ENCODE assay signal across 8 cellular contexts in genomic region chr4:82816874-82817273, GRCh38. TPM values are rescaled to one million over a fixed set of nuclear protein-coding genes. Genes with fewer than 3 reads are reported as not detected.
DNase-seq lines count a peak whose midpoint lies in the region; ATAC-seq, FAIRE-seq and TF ChIP-seq lines count a peak whose summit lies in the region.
"Not testable (repeated sequence)": the region's sequence is repeated elsewhere in the genome, so short reads cannot be mapped to it uniquely, and the experiment has no call there.
"Had no signal": no experiment of that assay in that cellular context is flagged by ENCODE, and none has a peak within 500 bp of the region (broad histone marks: within the 10 kb centered on the region; RNA-seq: fewer than 3 reads in every experiment).

No MANE protein-coding gene starts in this region.

- intact Hi-C loops in activated B cell treated with CpG ODN at 0.5 μM for 24 hours (cut with micrococcal nuclease); K562 (cut with micrococcal nuclease); HepG2 (cut with micrococcal nuclease; ENCODE audit: unreplicated experiment): not testable (repeated sequence)

- CTCF ChIA-PET in activated B cell treated with CpG ODN at 0.5 μM for 24 hours (lab: Charles Lee); activated naive CD4-positive, alpha-beta T cell treated with anti-CD3 and anti-CD28 coated beads, Interleukin-2, amount 10 ng/mL, durations not matched to agents 7 days and 5 days (lab: Charles Lee); K562 (lab: Yijun Ruan, JAX; ENCODE audit: low intra/inter-chr PET ratio); HepG2 (lab: Yijun Ruan, JAX; ENCODE audit: low intra/inter-chr PET ratio, low total read pairs): not testable (repeated sequence)

- not testable (repeated sequence) for H3K27ac ChIP-seq in K562 (ENCODE audit: extremely low read depth, low read depth, low read length); HepG2 (ENCODE audit: extremely low read length, insufficient read depth, low read length)

- not testable (repeated sequence) for H3K4me3 Mint-ChIP-seq in activated B cell treated with CpG ODN at 0.5 μM for 24 hours; activated naive CD4-positive, alpha-beta T cell treated with anti-CD3 and anti-CD28 coated beads, Interleukin-2, amount 10 ng/mL, durations not matched to agents 7 days and 5 days; chondrocyte (ENCODE audit: unreplicated experiment); mesothelial cell of epicardium

- not testable (repeated sequence) for FAIRE-seq in K562 (lab: Jason Lieb, UNC); HepG2 (lab: Jason Lieb, UNC)

- H3K36me3 ChIP-seq in K562 (ENCODE audit: control insufficient read depth, insufficient read depth, low read length) = peaks cover 43% of the 10 kb centered on the region
- H3K36me3 ChIP-seq in HepG2 (replicated peaks in 1 of 2; ENCODE audit: control insufficient read depth in 1 of 2, insufficient read depth in 2 of 2, low read length in 2 of 2) = peaks cover 5 to 33% of the 10 kb centered on the region in 2 experiments

- not testable (repeated sequence) for H2AFZ ChIP-seq in K562 (ENCODE audit: low read depth, low read length); HepG2 (ENCODE audit: low read length)

- not testable (repeated sequence) for BruUV-seq in K562 (replicated peaks; lab: Mats Ljungman, UMichigan); HepG2 (replicated peaks; lab: Mats Ljungman, UMichigan)

- H3K9ac ChIP-seq in K562 (ENCODE audit: insufficient read depth in 1 of 2, low read depth in 2 of 2, low read length in 2 of 2); HepG2 (ENCODE audit: insufficient read depth, low read depth, low read length): not testable (repeated sequence)

- in situ Hi-C loops in K562 (cut with MboI); HepG2 (cut with HindIII; ENCODE audit: extremely low pct_ligation_motif_present, low pct_unique_long_range_greater_than_20kb): not testable (repeated sequence)

- H3K36me3 Mint-ChIP-seq in activated B cell treated with CpG ODN at 0.5 μM for 24 hours (ENCODE audit: low read depth) (peaks cover 46% of the 10 kb centered on the region), chondrocyte (ENCODE audit: low read depth) (peaks cover 38% of the 10 kb centered on the region), mesothelial cell of epicardium (peaks cover 27% of the 10 kb centered on the region)
- H3K36me3 Mint-ChIP-seq in activated naive CD4-positive, alpha-beta T cell treated with anti-CD3 and anti-CD28 coated beads, Interleukin-2, amount 10 ng/mL, durations not matched to agents 7 days and 5 days = peaks cover 27% of the 10 kb centered on the region

- 77% methylated on average over 5 of the region's 6 CpGs for WGBS in K562 (ENCODE audit: insufficient coverage, low coverage, missing lambda C conversion rate)
- WGBS in HepG2 (ENCODE audit: low lambda C conversion rate) = 94% methylated on average over 6 of the region's 6 CpGs

- TF ChIP-seq RAD21 in K562 (CRISPR knock-in tag; conservative IDR thresholded peaks at IDR 0.05 in 1 of 2, IDR thresholded peaks at IDR 0.05 in 1 of 2); HepG2 (CRISPR knock-in tag; IDR thresholded peaks at IDR 0.05): not testable (repeated sequence)

- not testable (repeated sequence) for DNase-seq in activated B cell treated with CpG ODN at 0.5 μM for 24 hours; activated naive CD4-positive, alpha-beta T cell treated with anti-CD3 and anti-CD28 coated beads, Interleukin-2, amount 10 ng/mL, durations not matched to agents 7 days and 5 days; K562 (ENCODE audit: extremely low read depth in 1 of 4, low spot score in 3 of 4); chondrocyte (ENCODE audit: low spot score); HepG2 (ENCODE audit: low spot score); mesothelial cell of epicardium (ENCODE audit: low spot score in 2 of 2, unreplicated experiment in 2 of 2)

- H3K27ac Mint-ChIP-seq in activated B cell treated with CpG ODN at 0.5 μM for 24 hours (peak overlapping the region; percentile 35), chondrocyte (ENCODE audit: unreplicated experiment) (peak overlapping the region; percentile 51), mesothelial cell of epicardium (peak overlapping the region; percentile 9)
- peak overlapping the region; percentile 75 for H3K27ac Mint-ChIP-seq in activated naive CD4-positive, alpha-beta T cell treated with anti-CD3 and anti-CD28 coated beads, Interleukin-2, amount 10 ng/mL, durations not matched to agents 7 days and 5 days

- H3K9me3 ChIP-seq in K562 (replicated peaks; ENCODE audit: control insufficient read depth, insufficient read depth, low read depth, low read length); HepG2 (ENCODE audit: low read length): not testable (repeated sequence)

- not testable (repeated sequence) for H3K4me1 Mint-ChIP-seq in activated B cell treated with CpG ODN at 0.5 μM for 24 hours, mesothelial cell of epicardium
- H3K4me1 Mint-ChIP-seq in activated naive CD4-positive, alpha-beta T cell treated with anti-CD3 and anti-CD28 coated beads, Interleukin-2, amount 10 ng/mL, durations not matched to agents 7 days and 5 days = peaks cover 13% of the 10 kb centered on the region
- peaks cover 12% of the 10 kb centered on the region for H3K4me1 Mint-ChIP-seq in chondrocyte (ENCODE audit: low read depth)

- not testable (repeated sequence) for H3K9me3 Mint-ChIP-seq in activated B cell treated with CpG ODN at 0.5 μM for 24 hours; activated naive CD4-positive, alpha-beta T cell treated with anti-CD3 and anti-CD28 coated beads, Interleukin-2, amount 10 ng/mL, durations not matched to agents 7 days and 5 days; chondrocyte (ENCODE audit: low read depth); mesothelial cell of epicardium

- not testable (repeated sequence) for ATAC-seq in activated B cell treated with CpG ODN at 0.5 μM for 24 hours (ENCODE audit: low read depth); K562; HepG2

- H3K27me3 Mint-ChIP-seq in activated B cell treated with CpG ODN at 0.5 μM for 24 hours; activated naive CD4-positive, alpha-beta T cell treated with anti-CD3 and anti-CD28 coated beads, Interleukin-2, amount 10 ng/mL, durations not matched to agents 7 days and 5 days; chondrocyte (ENCODE audit: low read depth); mesothelial cell of epicardium (ENCODE audit: low read depth): not testable (repeated sequence)

- not testable (repeated sequence) for H3K27me3 ChIP-seq in K562 (ENCODE audit: control insufficient read depth in 2 of 2, insufficient read depth in 2 of 2, low read length in 2 of 2); HepG2 (ENCODE audit: control insufficient read depth in 1 of 2, insufficient read depth in 2 of 2, low read length in 2 of 2)

- not testable (repeated sequence) for H3K4me2 ChIP-seq in K562 (ENCODE audit: insufficient read depth, low read length); HepG2 (ENCODE audit: low read depth, low read length)

- H4K20me1 ChIP-seq in K562 (replicated peaks; ENCODE audit: control insufficient read depth, insufficient read depth, low read length); HepG2 (ENCODE audit: insufficient read depth, low read length): not testable (repeated sequence)

- TF ChIP-seq CTCF in activated B cell treated with CpG ODN at 0.5 μM for 24 hours (IDR thresholded peaks at IDR 0.05); K562 (IDR thresholded peaks at IDR 0.05 in 2 of 3, conservative IDR thresholded peaks at IDR 0.05 in 1 of 3; ENCODE audit: insufficient read depth in 2 of 3, low read depth in 1 of 3, low read length in 3 of 3); chondrocyte (IDR thresholded peaks at IDR 0.05); HepG2 (CRISPR knock-in tag; IDR thresholded peaks at IDR 0.05); mesothelial cell of epicardium (IDR thresholded peaks at IDR 0.05; ENCODE audit: unreplicated experiment): not testable (repeated sequence)

- H3K4me3 ChIP-seq in K562; HepG2 (replicated peaks in 1 of 3; ENCODE audit: insufficient read depth in 1 of 3, low read depth in 2 of 3, low read length in 3 of 3): not testable (repeated sequence)

- POLR2A ChIA-PET in activated B cell treated with CpG ODN at 0.5 μM for 24 hours (lab: Charles Lee); HepG2 (lab: Yijun Ruan, JAX): not testable (repeated sequence)
- POLR2A ChIA-PET in K562 (lab: Yijun Ruan, JAX) = interaction anchor here (0.6 to 1.5 kb wide), 3 partner anchors 12 to 32 kb away, joined by 3 to 7 read pairs (median 4); no protein-coding TSS in a partner anchor

- TF ChIP-seq POLR2A in K562 (conservative IDR thresholded peaks at IDR 0.05) = peak; percentile 40; the same call in 1 of the 2 replicates
- TF ChIP-seq POLR2A in HepG2 (IDR thresholded peaks at IDR 0.05; ENCODE audit: insufficient read depth in 1 of 2, low read depth in 2 of 2, low read length in 2 of 2) = not testable (repeated sequence)

- H3K9me1 ChIP-seq in K562 (ENCODE audit: control insufficient read depth, insufficient read depth, low read length) = not testable (repeated sequence)

- not testable (repeated sequence) for TF ChIP-seq EP300 in K562 (IDR thresholded peaks at IDR 0.05; ENCODE audit: low read length); HepG2 (IDR thresholded peaks at IDR 0.05; ENCODE audit: low read depth in 2 of 2, low read length in 2 of 2); HepG2 (CRISPR knock-in tag; IDR thresholded peaks at IDR 0.05; ENCODE audit: borderline replicate concordance)

- H3K4me1 ChIP-seq in K562 (replicated peaks in 1 of 2; ENCODE audit: control insufficient read depth in 2 of 2, insufficient read depth in 2 of 2, low read length in 2 of 2); HepG2 (ENCODE audit: insufficient read depth, low read length): not testable (repeated sequence)

- H3K79me2 ChIP-seq in K562 (ENCODE audit: control insufficient read depth, insufficient read depth, low read length); HepG2 (ENCODE audit: insufficient read depth, low read length): not testable (repeated sequence)

RNA-seq across cellular contexts. Expression of gene SCD5, which starts 18.3 kb away (rescaled TPM):
- total RNA-seq in activated B cell treated with CpG ODN at 0.5 μM for 24 hours = not detected in 2 replicates
- not detected in 2 replicates for total RNA-seq in K562 (2011; cell fraction: chromatin; rRNA removed; ENCODE audit: low replicate concordance)
- not detected in 2 replicates for total RNA-seq in K562 (2011; cell fraction: nucleolus; rRNA removed)
- not detected in 2 replicates for total RNA-seq in K562 (2011; cell fraction: nucleoplasm; rRNA removed)
- not detected in 2 replicates for total RNA-seq in K562 (2014; rRNA removed)
- total RNA-seq in K562 (2014; rRNA removed; fragmentation: Illumina TruSeq; extraction: Trizol) = 0.04 TPM in 1 of 2 replicates, not detected in the other
- total RNA-seq in K562 (2015; rRNA removed; fragmentation: Illumina TruSeq; extraction: Trizol) = not detected in 2 replicates
- 0.18 and 0.20 TPM in 2 replicates for total RNA-seq in K562 (2021)
- 0.03 and 0.04 TPM in 2 replicates for polyA plus RNA-seq in K562 (2011; rRNA removed)
- 0.09 TPM in 1 of 2 replicates, not detected in the other for polyA plus RNA-seq in K562 (2011; cell fraction: cytosol; rRNA removed)
- not detected in 2 replicates for polyA plus RNA-seq in K562 (2011; cell fraction: nucleus; rRNA removed)
- not detected in 2 replicates for polyA plus RNA-seq in K562 (2012)
- polyA plus RNA-seq in K562 (2014; fragmentation: Illumina TruSeq; extraction: Trizol) = not detected in 2 replicates
- under 1 TPM in 1 of 2 experiments, not detected in 1; 0.01 TPM for polyA plus RNA-seq in K562 (2014; fragmentation: Nextera tagmentation; extraction: Ambion mirVana)
- polyA plus RNA-seq in K562 (2014; rRNA removed) = not detected in 2 replicates
- 0.06 TPM in 1 of 2 replicates, not detected in the other for polyA minus RNA-seq in K562 (2011; rRNA and poly(A)+ RNA removed)
- not detected in 2 replicates for polyA minus RNA-seq in K562 (2011; cell fraction: cytosol; rRNA and poly(A)+ RNA removed)
- 0.13 TPM in 1 of 2 replicates, not detected in the other for polyA minus RNA-seq in K562 (2011; cell fraction: nucleus; rRNA and poly(A)+ RNA removed)
- 20.6 to 25.9 TPM (median 22.6 TPM) in 3 replicates for total RNA-seq in chondrocyte
- total RNA-seq in HepG2 (2016; rRNA removed; fragmentation: Illumina TruSeq; extraction: Trizol) = not detected in 2 replicates
- total RNA-seq in HepG2 (2016; cell fraction: cytosol; rRNA removed; fragmentation: Illumina TruSeq; extraction: Trizol; ENCODE audit: low read depth) = not detected in 2 replicates
- not detected in 2 replicates for total RNA-seq in HepG2 (2016; cell fraction: insoluble cytoplasmic fraction; rRNA removed; fragmentation: Illumina TruSeq; extraction: Trizol)
- total RNA-seq in HepG2 (2016; cell fraction: membrane; rRNA removed; fragmentation: Illumina TruSeq; extraction: Trizol) = not detected in 2 replicates
- total RNA-seq in HepG2 (2016; cell fraction: nucleus; rRNA removed; fragmentation: Illumina TruSeq; extraction: Trizol) = not detected in 2 replicates
- polyA plus RNA-seq in HepG2 (2011; rRNA removed) = not detected in 2 replicates
- not detected in 2 replicates for polyA plus RNA-seq in HepG2 (2011; cell fraction: cytosol; rRNA removed)
- polyA plus RNA-seq in HepG2 (2011; cell fraction: nucleus; rRNA removed) = not detected in 2 replicates
- not detected in 2 replicates for polyA plus RNA-seq in HepG2 (2012)
- not detected in 2 replicates for polyA plus RNA-seq in HepG2 (2016; cell fraction: cytosol; fragmentation: Illumina TruSeq; extraction: Trizol; ENCODE audit: low read depth)
- not detected in 2 replicates for polyA plus RNA-seq in HepG2 (2016; cell fraction: insoluble cytoplasmic fraction; fragmentation: Illumina TruSeq; extraction: Trizol; ENCODE audit: low read depth)
- not detected in 2 replicates for polyA plus RNA-seq in HepG2 (2016; cell fraction: membrane; fragmentation: Illumina TruSeq; extraction: Trizol; ENCODE audit: low read depth)
- polyA plus RNA-seq in HepG2 (2016; cell fraction: nucleus; fragmentation: Illumina TruSeq; extraction: Trizol; ENCODE audit: insufficient read depth, low read depth) = 0.15 TPM in 1 of 2 replicates, not detected in the other
- polyA minus RNA-seq in HepG2 (2011; rRNA and poly(A)+ RNA removed; ENCODE audit: low replicate concordance) = 1.8 TPM in 1 of 2 replicates, not detected in the other
- polyA minus RNA-seq in HepG2 (2011; cell fraction: cytosol; rRNA and poly(A)+ RNA removed) = not detected in 2 replicates
- not detected in 2 replicates for polyA minus RNA-seq in HepG2 (2011; cell fraction: nucleus; rRNA and poly(A)+ RNA removed)
- total RNA-seq in mesothelial cell of epicardium = 25.7 to 27.2 TPM (median 26.1 TPM) in 3 replicates
- total RNA-seq: B cell; CD4-positive, alpha-beta memory T cell had no signal

Comparison
In these comparisons a context has a peak if more than half of its experiments do, and no peak if none do; other contexts are left out.
1. H3K27ac Mint-ChIP-seq: peak in every context shown above with its lines; median percentile 75 in activated naive CD4-positive, alpha-beta T cell treated with anti-CD3 and anti-CD28 coated beads, Interleukin-2, amount 10 ng/mL, durations not matched to agents 7 days and 5 days; 51 in chondrocyte; 35 in activated B cell treated with CpG ODN at 0.5 μM for 24 hours; 9 in mesothelial cell of epicardium.
2. RNA of gene SCD5, which starts 18.3 kb away (total RNA-seq): 25.7 to 27.2 TPM in mesothelial cell of epicardium and 20.6 to 25.9 TPM in chondrocyte; 0.04 to 0.20 TPM in K562, not detected in activated B cell treated with CpG ODN at 0.5 μM for 24 hours and not detected in HepG2; every median in the first group is over 10 times any median in the second.